In genomic region chr22:38491707-38492348, GRCh38 we compare ENCODE assay signal across 24 cellular contexts. TPM values are rescaled to one million over a fixed set of nuclear protein-coding genes. Genes with fewer than 3 reads are reported as not detected.
DNase-seq lines count a peak whose midpoint lies in the region; ATAC-seq, FAIRE-seq and TF ChIP-seq lines count a peak whose summit lies in the region.
"Had no signal": no experiment of that assay in that cellular context is flagged by ENCODE, and none has a peak within 500 bp of the region (broad histone marks: within the 10 kb centered on the region; RNA-seq: fewer than 3 reads in every experiment).

No MANE protein-coding gene starts in this region.

- peaks cover 13% of the 10 kb centered on the region for H3K79me1 ChIP-seq in mesenchymal stem cell (replicated peaks; ENCODE audit: low read length, poor library complexity, severe bottlenecking)
- H3K79me1 ChIP-seq in H9 (ENCODE audit: insufficient read depth, low read depth, low read length, poor library complexity, severe bottlenecking) = no peaks in the 10 kb centered on the region

- WGBS in mesenchymal stem cell = 66% methylated on average over 3 of the region's 5 CpGs
- 55 to 61% methylated on average over 5 of the region's 5 CpGs for WGBS in transverse colon (ENCODE audit: low coverage in 1 of 2), 2 donors
- WGBS in H9 (ENCODE audit: extremely low coverage, insufficient read length, low lambda C conversion rate) = no CpG with 5 or more reads among the region's 5 CpGs

- H2BK12ac ChIP-seq in mesenchymal stem cell (ENCODE audit: low read length in 2 of 2) (no peak overlapping the region), H9 (ENCODE audit: insufficient read length, low read depth, low read length) (no peak overlapping the region)

- H2BK5ac ChIP-seq in mesenchymal stem cell (ENCODE audit: low read depth, low read length, poor library complexity, severe bottlenecking) (no peak overlapping the region), H9 (ENCODE audit: insufficient read length, low read length) (no peak overlapping the region)

- no peak overlapping the region for H3K4me2 ChIP-seq in astrocyte (ENCODE audit: low read length)
- H3K4me2 ChIP-seq in mesenchymal stem cell (ENCODE audit: low read length, poor library complexity, severe bottlenecking) = no peak overlapping the region
- H3K4me2 ChIP-seq in H9 (ENCODE audit: insufficient read depth, insufficient read length, low read length) = no peak overlapping the region

- no peak overlapping the region for H3T11ph ChIP-seq in H9 (ENCODE audit: low read length)

- H3K27me3 Mint-ChIP-seq in astrocyte (ENCODE audit: low read depth, unreplicated experiment) = no peaks in the 10 kb centered on the region
- H3K27me3 Mint-ChIP-seq in H9 (ENCODE audit: low read depth) = no peaks in the 10 kb centered on the region
- H3K27me3 Mint-ChIP-seq: activated CD8-positive, alpha-beta memory T cell treated with anti-CD3 and anti-CD28 coated beads, Interleukin-2, amount 10 ng/mL, durations not matched to agents 7 days and 5 days; effector memory CD8-positive, alpha-beta T cell had no signal

- H3K36me3 Mint-ChIP-seq in astrocyte (ENCODE audit: low read depth, unreplicated experiment) (peaks cover 31% of the 10 kb centered on the region), H9 (ENCODE audit: insufficient read depth in 1 of 3, low read depth in 3 of 3) (peaks cover 75 to 95% (median 92%) of the 10 kb centered on the region in 3 experiments)

- H2AFZ ChIP-seq in astrocyte (ENCODE audit: low read depth, low read length) = no peak overlapping the region
- H2AFZ ChIP-seq in mesenchymal stem cell (ENCODE audit: low read depth, low read length) = no peak overlapping the region
- H2AFZ ChIP-seq in H9 (ENCODE audit: low read length) = no peak overlapping the region

- peaks cover 16% of the 10 kb centered on the region for H3K4me1 Mint-ChIP-seq in astrocyte (ENCODE audit: low read depth, unreplicated experiment)
- H3K4me1 Mint-ChIP-seq in H9 = peaks cover 14 to 34% of the 10 kb centered on the region in 2 experiments

- H2AK5ac ChIP-seq in mesenchymal stem cell (ENCODE audit: low read length, severe bottlenecking) = no peak overlapping the region
- no peak overlapping the region for H2AK5ac ChIP-seq in H9 (ENCODE audit: insufficient read length, low read length)

- no peak for TF ChIP-seq POLR2A in transverse colon (IDR thresholded peaks at IDR 0.05)

- H3K9me3 Mint-ChIP-seq in astrocyte (ENCODE audit: unreplicated experiment) = no peaks in the 10 kb centered on the region
- H3K9me3 Mint-ChIP-seq in H9 = no peaks in the 10 kb centered on the region
- H3K9me3 Mint-ChIP-seq: effector memory CD8-positive, alpha-beta T cell; nephron progenitor cell had no signal

- peak overlapping the region; percentile 45 for H3K4me3 Mint-ChIP-seq in astrocyte (ENCODE audit: unreplicated experiment)
- no peak overlapping the region for H3K4me3 Mint-ChIP-seq in H9
- H3K4me3 Mint-ChIP-seq: activated CD8-positive, alpha-beta memory T cell treated with anti-CD3 and anti-CD28 coated beads, Interleukin-2, amount 10 ng/mL, durations not matched to agents 7 days and 5 days; effector memory CD8-positive, alpha-beta T cell; nephron progenitor cell had no signal

- H3K18ac ChIP-seq in mesenchymal stem cell (ENCODE audit: low read depth in 1 of 2, low read length in 2 of 2) (no peak overlapping the region), H9 (ENCODE audit: insufficient read length, low read depth, low read length) (no peak overlapping the region)

- H3K27ac ChIP-seq in left ventricle myocardium inferior (replicated peaks) (peak overlapping the region; percentile 78), astrocyte (ENCODE audit: low read depth, low read length) (peak overlapping the region; percentile 2), mesenchymal stem cell (ENCODE audit: low read length, poor library complexity, severe bottlenecking) (peak overlapping the region; percentile 15), transverse colon (peak overlapping the region in 3 of 4 donors; percentile 58 to 74 (median 72)), H9 (ENCODE audit: insufficient read length, low read depth, low read length) (no peak overlapping the region)
- H3K27ac ChIP-seq: RWPE1, thyroid gland had no signal

- H3K4ac ChIP-seq in mesenchymal stem cell (ENCODE audit: low read depth in 1 of 2, low read length in 2 of 2) (no peak overlapping the region), H9 (ENCODE audit: low read depth, low read length) (no peak overlapping the region)

- H3K9me3 ChIP-seq in left ventricle myocardium inferior (replicated peaks) = no peaks in the 10 kb centered on the region
- H3K9me3 ChIP-seq in astrocyte (ENCODE audit: insufficient read depth, low read depth, low read length) = no peaks in the 10 kb centered on the region
- H3K9me3 ChIP-seq in mesenchymal stem cell (ENCODE audit: control insufficient read depth, low read length) = no peaks in the 10 kb centered on the region
- no peaks in the 10 kb centered on the region for H3K9me3 ChIP-seq in transverse colon
- no peaks in the 10 kb centered on the region for H3K9me3 ChIP-seq in H9 (ENCODE audit: control insufficient read depth, low read depth, low read length)
- H3K9me3 ChIP-seq: Caco-2, thyroid gland had no signal

- H4K8ac ChIP-seq in mesenchymal stem cell (ENCODE audit: low read length) (no peak overlapping the region), H9 (replicated peaks; ENCODE audit: insufficient read length, low read depth, low read length) (no peak overlapping the region)

- H3K14ac ChIP-seq in mesenchymal stem cell (ENCODE audit: low read length in 2 of 2) (no peak overlapping the region), H9 (ENCODE audit: insufficient read depth, low read length) (no peak overlapping the region)

- no peak for FAIRE-seq in astrocyte (lab: Jason Lieb, UNC)
- FAIRE-seq: islet of Langerhans had no signal

- H3K79me2 ChIP-seq in astrocyte (ENCODE audit: insufficient read depth, low read length) = peaks cover 83% of the 10 kb centered on the region
- H3K79me2 ChIP-seq in H9 (ENCODE audit: insufficient read depth, low read length) = no peaks in the 10 kb centered on the region

- no peak overlapping the region for H3K4me3 ChIP-seq in left ventricle myocardium inferior
- no peak overlapping the region for H3K4me3 ChIP-seq in astrocyte (ENCODE audit: insufficient read depth, low read depth, low read length)
- H3K4me3 ChIP-seq in mesenchymal stem cell (ENCODE audit: insufficient read depth in 1 of 2, low read depth in 1 of 2, low read length in 2 of 2) = no peak overlapping the region
- H3K4me3 ChIP-seq in transverse colon = no peak overlapping the region
- H3K4me3 ChIP-seq: thyroid gland had no signal

- H3K27ac Mint-ChIP-seq in astrocyte (ENCODE audit: unreplicated experiment) = no peak overlapping the region
- 0 out of 7 replicates have a peak overlapping the region, but pooled peaks of 1 of the 3 experiments have one; percentile 32 for H3K27ac Mint-ChIP-seq in H9
- H3K27ac Mint-ChIP-seq: activated CD8-positive, alpha-beta memory T cell treated with anti-CD3 and anti-CD28 coated beads, Interleukin-2, amount 10 ng/mL, durations not matched to agents 7 days and 5 days; effector memory CD8-positive, alpha-beta T cell; nephron progenitor cell had no signal

- H2BK20ac ChIP-seq in H9 (ENCODE audit: low read depth, low read length, poor library complexity, severe bottlenecking) = no peak overlapping the region

- H4K20me1 ChIP-seq in astrocyte (ENCODE audit: insufficient read depth, low read length) = peaks cover 89% of the 10 kb centered on the region
- H4K20me1 ChIP-seq in H9 (ENCODE audit: control insufficient read depth, insufficient read depth, insufficient read length) = no peaks in the 10 kb centered on the region

- intact Hi-C loops in left ventricle myocardium inferior (cut with micrococcal nuclease) (no loop called here), cardiac septum (cut with DNase I) (no loop called here), transverse colon (cut with DNase I; ENCODE audit: low total_unique reads) (no loop called here)

- no peak overlapping the region for H3K56ac ChIP-seq in H9 (ENCODE audit: insufficient read length, low read depth, low read length)

- no peaks in the 10 kb centered on the region for H3K23me2 ChIP-seq in H9 (ENCODE audit: insufficient read length, low read depth, low read length, poor library complexity, severe bottlenecking)

- H3K9ac ChIP-seq in astrocyte (ENCODE audit: low read length) (no peak overlapping the region), mesenchymal stem cell (ENCODE audit: low read length) (peak overlapping the region; percentile 9), H9 (ENCODE audit: extremely low read depth, insufficient read length, low read length) (no peak overlapping the region)

- no peak overlapping the region for H2BK120ac ChIP-seq in mesenchymal stem cell (ENCODE audit: low read depth, low read length)
- H2BK120ac ChIP-seq in H9 (ENCODE audit: low read depth, low read length, poor library complexity, severe bottlenecking) = no peak overlapping the region

- H4K91ac ChIP-seq in mesenchymal stem cell (ENCODE audit: low read length) (no peak overlapping the region), H9 (ENCODE audit: insufficient read length, low read depth, low read length) (no peak overlapping the region)

- no peak for TF ChIP-seq EP300 in transverse colon (IDR thresholded peaks at IDR 0.05; ENCODE audit: low read depth)

- H3K4me1 ChIP-seq in left ventricle myocardium inferior (peaks cover 80% of the 10 kb centered on the region), astrocyte (ENCODE audit: insufficient read depth, low read length) (peaks cover 22% of the 10 kb centered on the region), mesenchymal stem cell (ENCODE audit: control insufficient read depth, insufficient read depth, low read depth, low read length) (peaks cover 3% of the 10 kb centered on the region), transverse colon (peaks cover 9 to 21% (median 10%) of the 10 kb centered on the region in 4 donors), H9 (ENCODE audit: insufficient read depth, low read length) (no peaks in the 10 kb centered on the region)
- H3K4me1 ChIP-seq: Caco-2, thyroid gland had no signal

- in situ Hi-C loops in transverse colon (cut with MboI; ENCODE audit: low pct_ligation_motif_present in 1 of 4, low pct_unique_long_range_greater_than_20kb in 1 of 4, low sequenced_read_pairs in 3 of 4) = no loop called here

- ATAC-seq in HG03342 (IDR thresholded peaks at IDR 0.05; ENCODE audit: unreplicated experiment) = no peak
- ATAC-seq: activated CD8-positive, alpha-beta memory T cell treated with anti-CD3 and anti-CD28 coated beads, Interleukin-2, amount 10 ng/mL, durations not matched to agents 7 days and 5 days; effector memory CD8-positive, alpha-beta T cell had no signal

- no peak overlapping the region for H2BK15ac ChIP-seq in mesenchymal stem cell (ENCODE audit: low read depth, poor library complexity, severe bottlenecking)
- H2BK15ac ChIP-seq in H9 (ENCODE audit: low read depth, low read length) = no peak overlapping the region

- H4K5ac ChIP-seq in H9 (ENCODE audit: insufficient read length, low read depth, low read length) = no peak overlapping the region

- no peak for DNase-seq in left ventricle myocardium inferior
- DNase-seq in cardiac septum (ENCODE audit: low spot score) = no peak
- no peak for DNase-seq in astrocyte (ENCODE audit: low read depth)
- peak; percentile 34 for DNase-seq in mesenchymal stem cell
- no peak for DNase-seq in transverse colon
- DNase-seq in H9 = no peak
- no peak for DNase-seq in iPS-NIHi11 (ENCODE audit: low spot score)
- DNase-seq: activated CD4-positive, alpha-beta T cell treated with anti-CD3 and anti-CD28 coated beads for 1 hour; activated CD8-positive, alpha-beta memory T cell treated with anti-CD3 and anti-CD28 coated beads, Interleukin-2, amount 10 ng/mL, durations not matched to agents 7 days and 5 days; activated effector memory CD4-positive, alpha-beta T cell treated with Interleukin-2 at 50 U/mL for 16 hours; Caco-2; cerebellar nuclear complex; effector memory CD8-positive, alpha-beta T cell; GOT3; mesendoderm; NCI-H1105 treated with DMSO at 0.1 percent for 48 hours; NCI-H510A treated with DMSO at 0.1 percent for 48 hours; nephron progenitor cell; T-helper 9 cell; thyroid gland had no signal

- H3K23ac ChIP-seq in mesenchymal stem cell (ENCODE audit: low read length in 2 of 2) (no peak overlapping the region), H9 (ENCODE audit: insufficient read length, low read depth, low read length) (no peak overlapping the region)

- TF ChIP-seq CTCF in left ventricle myocardium inferior (IDR thresholded peaks at IDR 0.05; ENCODE audit: borderline replicate concordance) = no peak
- no peak for TF ChIP-seq CTCF in astrocyte (IDR thresholded peaks at IDR 0.05; ENCODE audit: insufficient read depth, low read depth, low read length)
- no peak for TF ChIP-seq CTCF in transverse colon (IDR thresholded peaks at IDR 0.05)
- no peak for TF ChIP-seq CTCF in H9 (conservative IDR thresholded peaks at IDR 0.05)

- H3K27me3 ChIP-seq in left ventricle myocardium inferior (ENCODE audit: low read depth) (no peaks in the 10 kb centered on the region), astrocyte (ENCODE audit: insufficient read depth, low read length) (no peaks in the 10 kb centered on the region), mesenchymal stem cell (ENCODE audit: control insufficient read depth in 1 of 2, insufficient read depth in 1 of 2, low read length in 2 of 2) (no peaks in the 10 kb centered on the region), transverse colon (no peaks in the 10 kb centered on the region), H9 (ENCODE audit: insufficient read depth, low read length) (no peaks in the 10 kb centered on the region)
- H3K27me3 ChIP-seq: thyroid gland had no signal

- peaks cover 100% of the 10 kb centered on the region for H3K36me3 ChIP-seq in left ventricle myocardium inferior
- H3K36me3 ChIP-seq in astrocyte (ENCODE audit: insufficient read depth, low read length) = peaks cover 88% of the 10 kb centered on the region
- H3K36me3 ChIP-seq in mesenchymal stem cell (ENCODE audit: control insufficient read depth in 1 of 2, insufficient read depth in 2 of 2, low read depth in 1 of 2, low read length in 2 of 2) = peaks cover 51 to 99% of the 10 kb centered on the region in 2 experiments
- H3K36me3 ChIP-seq in transverse colon = peaks cover 0 to 98% (median 51%) of the 10 kb centered on the region in 4 donors

RNA-seq across cellular contexts. Expression of gene DDX17, which starts 14.3 kb away (rescaled TPM):
- total RNA-seq in left ventricle myocardium inferior (228 TPM), cardiac septum (215 TPM), astrocyte (258 TPM in 2 replicates), transverse colon (1,000 to 10,000 TPM in 1 of 4 donors, 100 to 1,000 TPM in 3; 506 to 1,034 (median 728) TPM), H9 (2021) (529 and 538 TPM in 2 replicates)
- 121 TPM for polyA plus RNA-seq in mesenchymal stem cell (2013, experiment 1 of 2)
- 114 TPM for polyA plus RNA-seq in mesenchymal stem cell (2013, experiment 2 of 2)

RNA-seq across cellular contexts. Expression of gene KDELR3, which starts 23.9 kb away (rescaled TPM):
- 6.0 TPM for total RNA-seq in left ventricle myocardium inferior
- total RNA-seq in cardiac septum = 18.2 TPM
- total RNA-seq in astrocyte = 72.6 and 96.0 TPM in 2 replicates
- polyA plus RNA-seq in mesenchymal stem cell (2013, experiment 1 of 2) = 167 TPM
- polyA plus RNA-seq in mesenchymal stem cell (2013, experiment 2 of 2) = 172 TPM
- 10 to 100 TPM in 1 of 4 donors, 1 to 10 TPM in 2, not detected in 1; 5.6 to 12.5 (median 8.7) TPM for total RNA-seq in transverse colon
- 7.2 and 7.3 TPM in 2 replicates for total RNA-seq in H9 (2021)

RNA-seq across cellular contexts. Expression of gene KCNJ4, which starts 36.8 kb away (rescaled TPM):
- total RNA-seq in left ventricle myocardium inferior = 45.7 TPM
- 67.8 TPM for total RNA-seq in cardiac septum
- total RNA-seq in astrocyte = 0.19 and 0.30 TPM in 2 replicates
- 0.08 TPM for polyA plus RNA-seq in mesenchymal stem cell (2013, experiment 1 of 2)
- 0.05 TPM for polyA plus RNA-seq in mesenchymal stem cell (2013, experiment 2 of 2)
- total RNA-seq in transverse colon = not detected
- 0.88 and 0.92 TPM in 2 replicates for total RNA-seq in H9 (2021)
- total RNA-seq: activated CD8-positive, alpha-beta memory T cell treated with anti-CD3 and anti-CD28 coated beads, Interleukin-2, amount 10 ng/mL, durations not matched to agents 7 days and 5 days; renal cortical epithelial cell; thyroid gland had no signal

Comparison
In these comparisons a context has a peak if more than half of its experiments do, and no peak if none do; other contexts are left out.
1. RNA of gene KCNJ4, which starts 36.8 kb away (total RNA-seq): 67.8 TPM in cardiac septum (single experiment) and 45.7 TPM in left ventricle myocardium inferior (single experiment); 0.88 to 0.92 TPM in H9, 0.19 to 0.30 TPM in astrocyte and not detected in transverse colon; every median in the first group is over 10 times any median in the second.